23 cellular contexts compared by ENCODE assay signal in genomic region chr10:130958981-130959751, GRCh38.
"Had no signal": no experiment of that assay in that cellular context is flagged by ENCODE, and none has a peak within 500 bp of the region (broad histone marks: within the 10 kb centered on the region; RNA-seq: fewer than 3 reads in every experiment).

No MANE protein-coding gene starts in this region.

- H3K4me1 ChIP-seq: colonic mucosa, pancreas, right lobe of liver, testis, tibial artery had no signal

- DNase-seq: colonic mucosa; effector CD8-positive, alpha-beta T cell; kidney; mesenchymal stem cell; mucosa of descending colon; naive B cell; nephron progenitor cell; occipital lobe; pancreas; retina; right lobe of liver; small intestine; stimulated activated CD4-positive, alpha-beta T cell treated with anti-CD3 and anti-CD28 coated beads, Interleukin-15, amount 100 ng/mL, for 24 hours; stimulated activated CD4-positive, alpha-beta T cell treated with anti-CD3 and anti-CD28 coated beads, Interleukin-2, amount 100 ng/mL, for 48 hours; stimulated activated naive B cell treated with anti-CD40 and anti-IgM and Interleukin-4, amounts not matched to agents 10 μg/mL and 1 μg/mL and 100 μg/mL, for 72 hours; substantia nigra; testis had no signal

- H3K36me3 ChIP-seq: colonic mucosa, pancreas, right lobe of liver, tibial artery had no signal

- H3K4me1 Mint-ChIP-seq: central memory CD8-positive, alpha-beta T cell; mesothelial cell of epicardium; naive B cell; nephron progenitor cell; stimulated activated naive B cell treated with anti-CD40 and anti-IgM and Interleukin-4, amounts not matched to agents 10 μg/mL and 1 μg/mL and 100 μg/mL, for 72 hours had no signal

- ATAC-seq: left lobe of liver; mucosa of descending colon; pancreas; right lobe of liver; stimulated activated naive B cell treated with anti-CD40 and anti-IgM and Interleukin-4, amounts not matched to agents 10 μg/mL and 1 μg/mL and 100 μg/mL, for 72 hours had no signal

- H3K27me3 Mint-ChIP-seq: central memory CD8-positive, alpha-beta T cell; dendritic cell treated with granulocyte-macrophage colony-stimulating factor and Interleukin-4, amounts not matched to agents 40 ng/mL and 50 ng/mL, for 4 days; naive B cell; stimulated activated naive B cell treated with anti-CD40 and anti-IgM and Interleukin-4, amounts not matched to agents 10 μg/mL and 1 μg/mL and 100 μg/mL, for 72 hours had no signal

- H3K9me3 Mint-ChIP-seq: central memory CD8-positive, alpha-beta T cell; mesothelial cell of epicardium; stimulated activated naive B cell treated with anti-CD40 and anti-IgM and Interleukin-4, amounts not matched to agents 10 μg/mL and 1 μg/mL and 100 μg/mL, for 72 hours; type B pancreatic cell had no signal

- H3K27ac Mint-ChIP-seq: dendritic cell treated with granulocyte-macrophage colony-stimulating factor and Interleukin-4, amounts not matched to agents 40 ng/mL and 50 ng/mL, for 4 days; mesothelial cell of epicardium; naive B cell; nephron progenitor cell; stimulated activated naive B cell treated with anti-CD40 and anti-IgM and Interleukin-4, amounts not matched to agents 10 μg/mL and 1 μg/mL and 100 μg/mL, for 72 hours; type B pancreatic cell had no signal

- H3K4me3 Mint-ChIP-seq: central memory CD8-positive, alpha-beta T cell; dendritic cell treated with granulocyte-macrophage colony-stimulating factor and Interleukin-4, amounts not matched to agents 40 ng/mL and 50 ng/mL, for 4 days; mesothelial cell of epicardium; naive B cell; nephron progenitor cell; stimulated activated naive B cell treated with anti-CD40 and anti-IgM and Interleukin-4, amounts not matched to agents 10 μg/mL and 1 μg/mL and 100 μg/mL, for 72 hours; type B pancreatic cell had no signal

- H3K27me3 ChIP-seq: colonic mucosa, right lobe of liver, testis, tibial artery had no signal

- H3K36me3 Mint-ChIP-seq: mesothelial cell of epicardium; naive B cell; stimulated activated naive B cell treated with anti-CD40 and anti-IgM and Interleukin-4, amounts not matched to agents 10 μg/mL and 1 μg/mL and 100 μg/mL, for 72 hours; type B pancreatic cell had no signal

- H3K9me3 ChIP-seq: colonic mucosa, pancreas, right lobe of liver, testis, tibial artery had no signal

- H3K4me3 ChIP-seq: colonic mucosa, mucosa of descending colon, pancreas, right lobe of liver, testis, tibial artery had no signal

- H3K27ac ChIP-seq: colonic mucosa, pancreas, right lobe of liver, testis, tibial artery had no signal
